Comparison of ENCODE assay signal across 8 cellular contexts in genomic region chr5:15003511-15003920, GRCh38.
DNase-seq lines count a peak whose midpoint lies in the region; ATAC-seq lines count a peak whose summit lies in the region.

No MANE protein-coding gene starts in this region.

- H3K4me3 Mint-ChIP-seq in memory B cell = no peak overlapping the region

- ATAC-seq in GM21367 (IDR thresholded peaks at IDR 0.05; ENCODE audit: unreplicated experiment) (peak; percentile 88), memory B cell (ENCODE audit: low read depth) (peak; percentile 96)

- peaks cover 1% of the 10 kb centered on the region for H3K9me3 Mint-ChIP-seq in memory B cell

- H3K36me3 Mint-ChIP-seq in memory B cell = no peaks in the 10 kb centered on the region

- DNase-seq in D341Med (ENCODE audit: low spot score) (peak; percentile 81), HK-2 (ENCODE audit: unreplicated experiment) (peak; percentile 27), NCI-H748 (lab: John Stamatoyannopoulos, UW; ENCODE audit: unreplicated experiment) (peak; percentile 96), memory B cell (ENCODE audit: low spot score in 2 of 2) (peak; percentile 34 to 63)
- DNase-seq in activated CD4-positive, alpha-beta T cell treated with anti-CD3 and anti-CD28 coated beads, Interleukin-2, amount 50 U/mL, for 48 hours = peak; percentile 36 to 52
- peak; percentile 10 for DNase-seq in effector CD8-positive, alpha-beta T cell (lab: John Stamatoyannopoulos, UW)
- peak; percentile 29 to 32 for DNase-seq in stimulated activated CD8-positive, alpha-beta memory T cell treated with anti-CD3 and anti-CD28 coated beads, Interleukin-7, amount 100 ng/mL, for 4 hours (ENCODE audit: low read depth in 2 of 2)

- no peak overlapping the region for H3K27ac Mint-ChIP-seq in memory B cell

- peaks cover 3% of the 10 kb centered on the region for H3K27me3 Mint-ChIP-seq in memory B cell

- peaks cover 22% of the 10 kb centered on the region for H3K4me1 Mint-ChIP-seq in memory B cell

Comparison
In these comparisons a context has a peak if more than half of its experiments do, and no peak if none do; other contexts are left out.
1. Peak in every context shown above with its lines: DNase-seq and ATAC-seq.
2. DNase-seq: peak in every context shown above with its lines; median percentile 96 in NCI-H748; 81 in D341Med; 48 in memory B cell; 44 in activated CD4-positive, alpha-beta T cell treated with anti-CD3 and anti-CD28 coated beads, Interleukin-2, amount 50 U/mL, for 48 hours; 30 in stimulated activated CD8-positive, alpha-beta memory T cell treated with anti-CD3 and anti-CD28 coated beads, Interleukin-7, amount 100 ng/mL, for 4 hours; 27 in HK-2; 10 in effector CD8-positive, alpha-beta T cell.